Comparison of ENCODE assay signal across 9 cellular contexts in genomic region chr11:8913961-8914660, GRCh38. TPM values are rescaled to one million over a fixed set of nuclear protein-coding genes. Genes with fewer than 3 reads are reported as not detected.
DNase-seq lines count a peak whose midpoint lies in the region; ATAC-seq and TF ChIP-seq lines count a peak whose summit lies in the region.
"Had no signal": no experiment of that assay in that cellular context is flagged by ENCODE, and none has a peak within 500 bp of the region (broad histone marks: within the 10 kb centered on the region; RNA-seq: fewer than 3 reads in every experiment).

No MANE protein-coding gene starts in this region.

- DNase-seq in CD14-positive monocyte (ENCODE audit: low spot score) (no peak), GM23248 (peak; percentile 59), retina (peak; percentile 47)
- DNase-seq in activated naive CD4-positive, alpha-beta T cell treated with Interleukin-2 at 50 U/mL for 16 hours = peak; percentile 46

- H4K20me1 ChIP-seq in GM23248 (ENCODE audit: insufficient read depth) = no peaks in the 10 kb centered on the region
- no peaks in the 10 kb centered on the region for H4K20me1 ChIP-seq in OCI-LY3 (ENCODE audit: insufficient read depth, low read length)

- 40 to 41% methylated on average over 9 of the region's 9 CpGs for WGBS in GM23248 (ENCODE audit: low coverage in 1 of 2, low lambda C conversion rate in 2 of 2, missing lambda C conversion rate in 2 of 2), 2 experiments
- 6 to 9% methylated on average over 4 to 8 of the region's 9 CpGs for whole genome bisulfite sequencing in gastroesophageal sphincter (ENCODE audit: low coverage in 1 of 2), 2 donors

- TF ChIP-seq EP300 in gastroesophageal sphincter (IDR thresholded peaks at IDR 0.05) = no peak

- H3K4me3 ChIP-seq in GM23248 = 0 out of 2 replicates have a peak overlapping the region, but pooled peaks have one; percentile 21
- H3K4me3 ChIP-seq in OCI-LY3 (ENCODE audit: low read length) = 0 out of 2 replicates have a peak overlapping the region, but pooled peaks have one; percentile 6
- H3K4me3 ChIP-seq in gastroesophageal sphincter = peak overlapping the region in 1 of 2 donors; percentile 27

- H3K4me1 Mint-ChIP-seq in CD14-positive monocyte = peaks cover 40% of the 10 kb centered on the region

- H3K9me2 ChIP-seq in GM23248 (ENCODE audit: insufficient read depth) = no peaks in the 10 kb centered on the region

- ATAC-seq in gastroesophageal sphincter (no peak), HG02759 (IDR thresholded peaks at IDR 0.05; ENCODE audit: unreplicated experiment) (no peak), GM19023 (IDR thresholded peaks at IDR 0.05; ENCODE audit: unreplicated experiment) (no peak)

- H3K9ac ChIP-seq in GM23248 = peak overlapping the region; percentile 18; the same call in 1 of the 2 replicates
- H3K9ac ChIP-seq in OCI-LY3 (ENCODE audit: low read length) = no peak overlapping the region

- H3K27ac Mint-ChIP-seq in CD14-positive monocyte = peak overlapping the region in 6 of 7 donors; percentile 49 to 90 (median 70)

- no peak for TF ChIP-seq POLR2A in gastroesophageal sphincter (IDR thresholded peaks at IDR 0.05)

- in situ Hi-C loops in GM23248 (cut with MboI) = no loop called here

- peak; percentile 64 for TF ChIP-seq CTCF in CD14-positive monocyte (IDR thresholded peaks at IDR 0.05)
- peak; percentile 83 for TF ChIP-seq CTCF in OCI-LY3 (IDR thresholded peaks at IDR 0.05; ENCODE audit: low read depth, low read length)
- TF ChIP-seq CTCF in gastroesophageal sphincter (IDR thresholded peaks at IDR 0.05) = peak; percentile 49 to 78 (median 52)

- intact Hi-C loops in CD14-positive monocyte (cut with micrococcal nuclease) = no loop called here

- 0 out of 2 replicates have a peak, but pooled peaks cover 14% of the 10 kb centered on the region for H3K36me3 ChIP-seq in GM23248 (ENCODE audit: low read depth)
- H3K36me3 ChIP-seq in OCI-LY3 (replicated peaks; ENCODE audit: low read depth, low read length) = peaks cover 17% of the 10 kb centered on the region
- H3K36me3 ChIP-seq in gastroesophageal sphincter = peaks cover 0 to 30% of the 10 kb centered on the region in 2 donors

- H3K4me3 Mint-ChIP-seq in CD14-positive monocyte = peak overlapping the region; percentile 75 to 82

- H3K27me3 Mint-ChIP-seq in CD14-positive monocyte (ENCODE audit: low read depth in 3 of 3) = peaks cover 3 to 12% (median 10%) of the 10 kb centered on the region in 3 donors

- peaks cover 23% of the 10 kb centered on the region for H3F3A ChIP-seq in GM23248 (ENCODE audit: insufficient read depth)

- H2AFZ ChIP-seq in GM23248 (peak overlapping the region; percentile 37), OCI-LY3 (ENCODE audit: low read depth, low read length) (no peak overlapping the region)

- H3K4me2 ChIP-seq in GM23248 (ENCODE audit: unreplicated experiment) = peak overlapping the region; percentile 61
- H3K4me2 ChIP-seq in OCI-LY3 (ENCODE audit: low read length) = peak overlapping the region; percentile 30

- peaks cover 23 to 39% of the 10 kb centered on the region in 2 donors for H3K36me3 Mint-ChIP-seq in CD14-positive monocyte

- H3K27ac ChIP-seq in GM23248 (no peak overlapping the region), OCI-LY3 (ENCODE audit: low read length) (peak overlapping the region; percentile 10), gastroesophageal sphincter (peak overlapping the region; percentile 6 to 79 (median 74))

- H3K9me3 Mint-ChIP-seq in CD14-positive monocyte = peaks cover 0 to under 1% (median 0%) of the 10 kb centered on the region in 7 donors

- no peaks in the 10 kb centered on the region for H3K27me3 ChIP-seq in GM23248 (replicated peaks; ENCODE audit: insufficient read depth)
- 0 out of 2 replicates have a peak, but pooled peaks cover 5% of the 10 kb centered on the region for H3K27me3 ChIP-seq in OCI-LY3 (ENCODE audit: low read depth, low read length)
- no peaks in the 10 kb centered on the region for H3K27me3 ChIP-seq in gastroesophageal sphincter

- no peaks in the 10 kb centered on the region for H3K9me3 ChIP-seq in GM23248 (ENCODE audit: low read depth)
- no peaks in the 10 kb centered on the region for H3K9me3 ChIP-seq in OCI-LY3 (ENCODE audit: insufficient read depth, low read length)
- no peaks in the 10 kb centered on the region for H3K9me3 ChIP-seq in gastroesophageal sphincter

- peaks cover 46% of the 10 kb centered on the region for H3K4me1 ChIP-seq in GM23248 (ENCODE audit: insufficient read depth)
- peaks cover 22% of the 10 kb centered on the region for H3K4me1 ChIP-seq in OCI-LY3 (ENCODE audit: low read length)
- H3K4me1 ChIP-seq in gastroesophageal sphincter = peaks cover 0 to 68% (median 26%) of the 10 kb centered on the region in 3 donors

- H3K79me2 ChIP-seq in GM23248 (ENCODE audit: insufficient read depth) = peaks cover 29% of the 10 kb centered on the region
- peaks cover 7% of the 10 kb centered on the region; the same call in 1 of the 2 replicates for H3K79me2 ChIP-seq in OCI-LY3 (ENCODE audit: low read length)

RNA-seq across cellular contexts. Expression of gene AKIP1, which starts 3.1 kb away (rescaled TPM):
- polyA plus RNA-seq in CD14-positive monocyte (10 to 100 TPM; 18.7 to 18.9 TPM), GM23248 (2016; fragmentation: Nextera tagmentation; extraction: Ambion mirVana) (41.1 and 42.8 TPM in 2 replicates)
- total RNA-seq in GM23248 (2014; rRNA removed; shearing (Covaris generic)) = 49.6 and 58.4 TPM in 2 replicates
- total RNA-seq in gastroesophageal sphincter = 10 to 100 TPM; 31.5 to 63.9 (median 44.7) TPM

RNA-seq across cellular contexts. Expression of gene C11orf16, which starts 18.6 kb away (rescaled TPM):
- polyA plus RNA-seq in CD14-positive monocyte (not detected), GM23248 (2016; fragmentation: Nextera tagmentation; extraction: Ambion mirVana) (not detected in 2 replicates)
- not detected in 2 replicates for total RNA-seq in GM23248 (2014; rRNA removed; shearing (Covaris generic))
- total RNA-seq in gastroesophageal sphincter = not detected

RNA-seq across cellular contexts. Expression of gene ASCL3, which starts 28.7 kb away (rescaled TPM):
- polyA plus RNA-seq in CD14-positive monocyte (not detected), GM23248 (2016; fragmentation: Nextera tagmentation; extraction: Ambion mirVana) (not detected in 2 replicates)
- not detected in 2 replicates for total RNA-seq in GM23248 (2014; rRNA removed; shearing (Covaris generic))
- total RNA-seq in gastroesophageal sphincter = not detected
- total RNA-seq: temporal lobe had no signal

RNA-seq across cellular contexts. Expression of gene TMEM9B, which starts 50.1 kb away (rescaled TPM):
- 100 to 1,000 TPM; 141 to 149 TPM for polyA plus RNA-seq in CD14-positive monocyte
- 76.6 and 83.4 TPM in 2 replicates for total RNA-seq in GM23248 (2014; rRNA removed; shearing (Covaris generic))
- 98.9 and 99.6 TPM in 2 replicates for polyA plus RNA-seq in GM23248 (2016; fragmentation: Nextera tagmentation; extraction: Ambion mirVana)
- 10 to 100 TPM; 14.6 to 40.0 (median 21.5) TPM for total RNA-seq in gastroesophageal sphincter
